Comparison of ENCODE assay signal across 18 cellular contexts in genomic region chr6:100948381-100949133, GRCh38.
DNase-seq lines count a peak whose midpoint lies in the region; ATAC-seq and TF ChIP-seq lines count a peak whose summit lies in the region.
"Had no signal": no experiment of that assay in that cellular context is flagged by ENCODE, and none has a peak within 500 bp of the region (broad histone marks: within the 10 kb centered on the region; RNA-seq: fewer than 3 reads in every experiment).

No MANE protein-coding gene starts in this region.

- no peak overlapping the region for H3K27ac ChIP-seq in breast epithelium
- H3K27ac ChIP-seq in foreskin keratinocyte = no peak overlapping the region
- H3K27ac ChIP-seq: Peyer's patch had no signal

- intact Hi-C loops in MCF 10A (cut with micrococcal nuclease) = no loop called here
- intact Hi-C loops in breast epithelium (cut with DNase I; ENCODE audit: low total_unique reads) = no loop called here

- no peaks in the 10 kb centered on the region for H3K36me3 Mint-ChIP-seq in MCF 10A (ENCODE audit: insufficient read depth, unreplicated experiment)
- no peaks in the 10 kb centered on the region for H3K36me3 Mint-ChIP-seq in osteocyte (ENCODE audit: unreplicated experiment)
- H3K36me3 Mint-ChIP-seq in glutamatergic neuron (ENCODE audit: unreplicated experiment) = peaks cover 4% of the 10 kb centered on the region
- H3K36me3 Mint-ChIP-seq: CD8-positive, alpha-beta T cell had no signal

- H3K9me3 Mint-ChIP-seq in MCF 10A (ENCODE audit: unreplicated experiment) (no peaks in the 10 kb centered on the region), osteocyte (ENCODE audit: unreplicated experiment) (peaks cover 7% of the 10 kb centered on the region), glutamatergic neuron (ENCODE audit: unreplicated experiment) (no peaks in the 10 kb centered on the region)

- H3K4me3 ChIP-seq in breast epithelium = no peak overlapping the region
- H3K4me3 ChIP-seq: Peyer's patch had no signal

- CTCF ChIA-PET in MCF 10A (lab: Yijun Ruan, JAX) = interaction anchor here (0.7 to 1.0 kb wide), 2 partner anchors 18 to 31 kb away, joined by 3 read pairs; no protein-coding TSS in a partner anchor

- TF ChIP-seq POLR2A in breast epithelium (IDR thresholded peaks at IDR 0.05) = no peak

- H3K4me1 Mint-ChIP-seq in MCF 10A (ENCODE audit: insufficient read depth, unreplicated experiment) (peaks cover 15% of the 10 kb centered on the region), osteocyte (ENCODE audit: unreplicated experiment) (no peaks in the 10 kb centered on the region), glutamatergic neuron (ENCODE audit: low read depth, unreplicated experiment) (no peaks in the 10 kb centered on the region)
- H3K4me1 Mint-ChIP-seq: activated CD4-positive, alpha-beta T cell treated with anti-CD3 and anti-CD28 coated beads for 36 hours had no signal

- H3K9me3 ChIP-seq in breast epithelium = peaks cover 0 to 11% of the 10 kb centered on the region in 2 donors

- H3K36me3 ChIP-seq in breast epithelium = no peaks in the 10 kb centered on the region
- H3K36me3 ChIP-seq: Peyer's patch had no signal

- H3K4me3 Mint-ChIP-seq in MCF 10A (ENCODE audit: unreplicated experiment) = no peak overlapping the region
- no peak overlapping the region for H3K4me3 Mint-ChIP-seq in osteocyte (ENCODE audit: unreplicated experiment)
- H3K4me3 Mint-ChIP-seq in glutamatergic neuron (ENCODE audit: unreplicated experiment) = no peak overlapping the region
- H3K4me3 Mint-ChIP-seq: activated CD4-positive, alpha-beta T cell treated with anti-CD3 and anti-CD28 coated beads for 36 hours; activated T-cell treated with anti-CD3 and anti-CD28 coated beads, Interleukin-2, amount 50 U/mL, for 4 hours; CD8-positive, alpha-beta T cell had no signal

- H3K27me3 Mint-ChIP-seq in MCF 10A (ENCODE audit: insufficient read depth, unreplicated experiment) (no peaks in the 10 kb centered on the region), osteocyte (ENCODE audit: unreplicated experiment) (no peaks in the 10 kb centered on the region), glutamatergic neuron (ENCODE audit: unreplicated experiment) (no peaks in the 10 kb centered on the region)
- H3K27me3 Mint-ChIP-seq: activated CD4-positive, alpha-beta T cell treated with anti-CD3 and anti-CD28 coated beads for 36 hours had no signal

- POLR2A ChIA-PET in MCF 10A (lab: Yijun Ruan, JAX) = no interaction called here

- BruUV-seq in MCF 10A (replicated peaks; lab: Mats Ljungman, UMichigan) = no TSS peak

- ATAC-seq in foreskin keratinocyte = no peak
- ATAC-seq: activated CD4-positive, alpha-beta T cell treated with anti-CD3 and anti-CD28 coated beads for 36 hours; activated T-cell treated with anti-CD3 and anti-CD28 coated beads, Interleukin-2, amount 50 U/mL, for 4 hours; CD8-positive, alpha-beta T cell had no signal

- H3K27me3 ChIP-seq in breast epithelium (no peaks in the 10 kb centered on the region), foreskin keratinocyte (no peaks in the 10 kb centered on the region)
- H3K27me3 ChIP-seq: Peyer's patch had no signal

- DNase-seq in MCF 10A (ENCODE audit: unreplicated experiment) = peak; percentile 31
- DNase-seq in breast epithelium (ENCODE audit: low spot score in 2 of 2) = no peak
- DNase-seq in T1000 (lab: John Stamatoyannopoulos, UW) = peak; percentile 58
- peak; percentile 32 to 38 for DNase-seq in foreskin keratinocyte
- no peak for DNase-seq in osteocyte (ENCODE audit: extremely low spot score, unreplicated experiment)
- DNase-seq in hypothalamus (lab: John Stamatoyannopoulos, UW) = no peak
- no peak for DNase-seq in glutamatergic neuron
- no peak for DNase-seq in retina
- DNase-seq: 8988T; activated CD4-positive, alpha-beta T cell treated with anti-CD3 and anti-CD28 coated beads for 36 hours; activated T-cell treated with anti-CD3 and anti-CD28 coated beads, Interleukin-2, amount 50 U/mL, for 4 hours; amniotic stem cell; CD8-positive, alpha-beta T cell; cortex of kidney; NCI-H1694; NCI-H524; stimulated activated naive CD4-positive, alpha-beta T cell treated with Interleukin-2 at 50 U/mL for 16 hours had no signal

- H3K4me1 ChIP-seq in breast epithelium (no peaks in the 10 kb centered on the region), foreskin keratinocyte (peaks cover 3% of the 10 kb centered on the region)
- H3K4me1 ChIP-seq: Peyer's patch had no signal

- no peak for TF ChIP-seq CTCF in MCF 10A (IDR thresholded peaks at IDR 0.05; ENCODE audit: unreplicated experiment)
- no peak for TF ChIP-seq CTCF in breast epithelium (IDR thresholded peaks at IDR 0.05)
- no peak for TF ChIP-seq CTCF in foreskin keratinocyte (conservative IDR thresholded peaks at IDR 0.05)
- TF ChIP-seq CTCF in osteocyte (IDR thresholded peaks at IDR 0.05) = no peak
- TF ChIP-seq CTCF in glutamatergic neuron (IDR thresholded peaks at IDR 0.05; ENCODE audit: partially characterized antibody, unreplicated experiment) = no peak

- H3K27ac Mint-ChIP-seq in MCF 10A (ENCODE audit: low read depth, unreplicated experiment) (peak overlapping the region; percentile 70), osteocyte (ENCODE audit: unreplicated experiment) (no peak overlapping the region), glutamatergic neuron (ENCODE audit: unreplicated experiment) (no peak overlapping the region)
- H3K27ac Mint-ChIP-seq: activated CD4-positive, alpha-beta T cell treated with anti-CD3 and anti-CD28 coated beads for 36 hours; CD8-positive, alpha-beta T cell had no signal

Comparison
In these comparisons a context has a peak if more than half of its experiments do, and no peak if none do; other contexts are left out.
1. DNase-seq: peak in MCF 10A (single experiment), T1000 (single experiment) and foreskin keratinocyte (2 of 2); none in breast epithelium (0 of 2), osteocyte (single experiment), hypothalamus (0 of 51), glutamatergic neuron (single experiment) and retina (single experiment).